ENCODE assay signal across 11 cellular contexts in the genomic region with DNA sequence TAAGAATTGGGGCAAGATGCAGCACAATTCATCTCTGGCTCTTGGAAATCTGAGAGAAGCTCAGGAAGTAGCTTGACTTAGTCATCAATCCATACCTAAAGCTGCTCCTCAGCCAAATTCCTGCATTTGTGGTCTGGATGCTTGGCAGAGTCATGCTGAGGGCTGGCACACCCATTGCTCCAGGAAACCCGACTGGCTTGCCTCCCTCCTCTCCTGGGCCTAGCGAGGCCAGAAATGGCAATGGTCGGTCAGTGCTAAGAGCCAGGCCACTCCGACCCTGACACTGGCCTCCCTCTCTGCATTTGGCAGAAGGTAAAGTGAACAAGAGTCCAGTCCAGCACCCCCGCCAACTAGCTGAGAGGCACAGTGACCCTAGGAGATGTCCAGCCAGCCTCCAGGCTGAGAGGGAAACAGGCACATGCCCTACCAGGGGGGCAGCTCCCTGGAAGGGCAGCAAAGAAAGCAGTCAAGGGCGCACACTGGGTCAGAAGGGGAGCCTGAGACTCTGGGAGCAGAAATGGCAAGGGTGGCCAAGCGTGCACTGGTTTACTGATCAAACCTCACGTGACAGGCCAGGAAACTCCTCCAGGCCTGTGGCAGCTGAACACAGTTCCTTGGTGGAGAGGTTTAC. TPM values are rescaled to one million over a fixed set of nuclear protein-coding genes. Genes with fewer than 3 reads are reported as not detected.
DNase-seq lines count a peak whose midpoint lies in the region; ATAC-seq and TF ChIP-seq lines count a peak whose summit lies in the region.
"Had no signal": no experiment of that assay in that cellular context is flagged by ENCODE, and none has a peak within 500 bp of the region (broad histone marks: within the 10 kb centered on the region; RNA-seq: fewer than 3 reads in every experiment).

No MANE protein-coding gene starts in this region.

- no peak for TF ChIP-seq RAD21 in IMR-90 (IDR thresholded peaks at IDR 0.05; ENCODE audit: low read length)

- H2AFZ ChIP-seq in IMR-90 (replicated peaks; ENCODE audit: low read length, poor library complexity): peak overlapping the region; percentile 29
- H2AFZ ChIP-seq in mesenchymal stem cell (ENCODE audit: low read depth, low read length): no peak overlapping the region

- H3K36me3 ChIP-seq in IMR-90 (ENCODE audit: control insufficient read depth, insufficient read depth, low read length) (peaks cover 79% of the 10 kb centered on the region), mesenchymal stem cell (ENCODE audit: control insufficient read depth in 1 of 2, insufficient read depth in 2 of 2, low read depth in 1 of 2, low read length in 2 of 2) (peaks cover 75 to 97% of the 10 kb centered on the region in 2 experiments), H7 (replicated peaks; ENCODE audit: control insufficient read depth, insufficient read depth, low read length) (peaks cover 30% of the 10 kb centered on the region)

- no peak overlapping the region for H4K5ac ChIP-seq in IMR-90 (ENCODE audit: low read depth, low read length)

- 0 out of 2 replicates have a peak overlapping the region, but pooled peaks have one; percentile 2 for H3K56ac ChIP-seq in IMR-90 (ENCODE audit: extremely low read depth, insufficient read depth, low read length)

- POLR2A ChIA-PET in IMR-90 (lab: Charles Lee; ENCODE audit: unreplicated experiment): interaction anchor here (0.6 to 2.8 kb wide), 3 partner anchors 10 to 183 kb away, joined by 8 to 11 read pairs (median 9); a partner anchor contains a TSS

- dilution Hi-C loops in IMR-90 (cut with HindIII; ENCODE audit: low sequenced_read_pairs, unreplicated experiment): no loop called here

- H4K91ac ChIP-seq in IMR-90 (ENCODE audit: insufficient read depth, low read depth, low read length) (peak overlapping the region; percentile 38; the same call in 1 of the 2 replicates), mesenchymal stem cell (ENCODE audit: low read length) (peak overlapping the region; percentile 88)

- peak overlapping the region; percentile 67 for H3K27ac ChIP-seq in IMR-90 (ENCODE audit: insufficient read depth, low read length)
- peak overlapping the region; percentile 91 for H3K27ac ChIP-seq in mesenchymal stem cell (ENCODE audit: low read length, poor library complexity, severe bottlenecking)

- TF ChIP-seq CTCF in IMR-90 (conservative IDR thresholded peaks at IDR 0.05; ENCODE audit: low read depth, low read length) (no peak), choroid plexus epithelial cell (conservative IDR thresholded peaks at IDR 0.05; ENCODE audit: low read depth, low read length) (no peak)

- DNase-seq in AG08396 (ENCODE audit: low spot score) (peak; percentile 81), IMR-90 (peak; percentile 90), choroid plexus epithelial cell (ENCODE audit: low read depth) (peak; percentile 83), mesenchymal stem cell (peak; percentile 58), NCI-H2081 treated with DMSO at 0.1 percent for 48 hours (lab: John Stamatoyannopoulos, UW) (no peak), H7 (no peak), Ammon's horn (ENCODE audit: low spot score) (no peak)
- no peak for DNase-seq in activated CD4-positive, CD25-positive, alpha-beta regulatory T cell (lab: John Stamatoyannopoulos, UW)
- DNase-seq: DMS 273 treated with DMSO at 0.1 percent for 48 hours; stimulated activated CD8-positive, alpha-beta memory T cell treated with anti-CD3 and anti-CD28 coated beads, Interleukin-4, amount 100 ng/mL, for 48 hours had no signal

- H3K9me3 ChIP-seq in IMR-90 (ENCODE audit: control insufficient read depth, insufficient read depth, low read length) (no peaks in the 10 kb centered on the region), mesenchymal stem cell (ENCODE audit: control insufficient read depth, low read length) (no peaks in the 10 kb centered on the region)

- H3K14ac ChIP-seq in IMR-90 (replicated peaks; ENCODE audit: low read depth, low read length) (peak overlapping the region; percentile 86; the same call in 1 of the 2 replicates), mesenchymal stem cell (ENCODE audit: low read length in 2 of 2) (peak overlapping the region in 1 of 2 experiments; percentile 3)

- H3K4me1 ChIP-seq in IMR-90 (ENCODE audit: control insufficient read depth, insufficient read depth, low read length) (peaks cover 16% of the 10 kb centered on the region), mesenchymal stem cell (ENCODE audit: control insufficient read depth, insufficient read depth, low read depth, low read length) (peaks cover 16% of the 10 kb centered on the region)

- TF ChIP-seq POLR2A in IMR-90 (IDR thresholded peaks at IDR 0.05; ENCODE audit: low read depth, low read length): no peak

- H3K23ac ChIP-seq in IMR-90 (ENCODE audit: low read depth, low read length) (no peak overlapping the region), mesenchymal stem cell (ENCODE audit: low read length in 2 of 2) (no peak overlapping the region)

- 0 out of 2 replicates have a peak overlapping the region, but pooled peaks have one; percentile 7 for H3K9ac ChIP-seq in IMR-90 (ENCODE audit: low read depth, low read length)
- H3K9ac ChIP-seq in mesenchymal stem cell (ENCODE audit: low read length): peak overlapping the region; percentile 67

- H3K4me3 ChIP-seq in IMR-90 (ENCODE audit: insufficient read depth, low read depth, low read length) (no peak overlapping the region), choroid plexus epithelial cell (ENCODE audit: low read depth, low read length) (no peak overlapping the region), mesenchymal stem cell (ENCODE audit: insufficient read depth in 1 of 2, low read depth in 1 of 2, low read length in 2 of 2) (no peak overlapping the region), H7 (ENCODE audit: insufficient read depth, low read depth, low read length) (no peak overlapping the region)

- H3K4ac ChIP-seq in IMR-90 (ENCODE audit: low read depth, low read length): peak overlapping the region; percentile 88
- peak overlapping the region in 1 of 2 experiments; percentile 66 for H3K4ac ChIP-seq in mesenchymal stem cell (ENCODE audit: low read depth in 1 of 2, low read length in 2 of 2)

- no peak overlapping the region for H2BK12ac ChIP-seq in mesenchymal stem cell (ENCODE audit: low read length in 2 of 2)

- WGBS in IMR-90 (ENCODE audit: extremely low coverage in 2 of 2, insufficient read length in 1 of 2), 2 experiments: 83% methylated on average over 5 of the region's 8 CpGs; no CpG with 5 or more reads in 1 of the 2 experiments
- 77% methylated on average over 8 of the region's 8 CpGs for WGBS in mesenchymal stem cell

- peaks cover 11 to 59% of the 10 kb centered on the region in 2 experiments for H3K79me1 ChIP-seq in IMR-90 (ENCODE audit: low read depth in 1 of 2, low read length in 2 of 2)
- peaks cover 21% of the 10 kb centered on the region for H3K79me1 ChIP-seq in mesenchymal stem cell (replicated peaks; ENCODE audit: low read length, poor library complexity, severe bottlenecking)

- BruUV-seq in IMR-90 (replicated peaks; lab: Mats Ljungman, UMichigan): TSS peak; percentile 84

- intact Hi-C loops in IMR-90 (cut with micrococcal nuclease): loop anchor here (2.0 kb wide), 1 partner anchor 543 kb away; no protein-coding TSS in a partner anchor

- in situ Hi-C loops in IMR-90 (cut with MboI; ENCODE audit: low sequenced_read_pairs): loop anchor here (25.0 kb wide), 1 partner anchor 810 kb away; no protein-coding TSS in a partner anchor

- H4K20me1 ChIP-seq in IMR-90 (ENCODE audit: insufficient read depth, low read length): peaks cover 13% of the 10 kb centered on the region

- peak overlapping the region; percentile 51 for H2BK20ac ChIP-seq in IMR-90 (ENCODE audit: low read depth, low read length)

- H2BK120ac ChIP-seq in IMR-90 (ENCODE audit: low read depth, low read length) (peak overlapping the region; percentile 57), mesenchymal stem cell (ENCODE audit: low read depth, low read length) (no peak overlapping the region)

- H2BK5ac ChIP-seq in IMR-90 (ENCODE audit: low read depth, low read length, poor library complexity, severe bottlenecking) (peak overlapping the region; percentile 79), mesenchymal stem cell (ENCODE audit: low read depth, low read length, poor library complexity, severe bottlenecking) (peak overlapping the region; percentile 67)

- ATAC-seq in IMR-90 (ENCODE audit: low read depth): peak; percentile 79

- H2BK15ac ChIP-seq in IMR-90 (ENCODE audit: low read depth, low read length) (no peak overlapping the region), mesenchymal stem cell (ENCODE audit: low read depth, poor library complexity, severe bottlenecking) (no peak overlapping the region)

- H2AK5ac ChIP-seq in IMR-90 (ENCODE audit: low read depth, low read length) (peak overlapping the region; percentile 75; the same call in 1 of the 2 replicates), mesenchymal stem cell (ENCODE audit: low read length, severe bottlenecking) (peak overlapping the region; percentile 69)

- H3K18ac ChIP-seq in IMR-90 (ENCODE audit: low read depth, low read length) (no peak overlapping the region), mesenchymal stem cell (ENCODE audit: low read depth in 1 of 2, low read length in 2 of 2) (no peak overlapping the region)

- H3K27me3 ChIP-seq in IMR-90 (ENCODE audit: control insufficient read depth, insufficient read depth, low read length) (no peaks in the 10 kb centered on the region), mesenchymal stem cell (ENCODE audit: control insufficient read depth in 1 of 2, insufficient read depth in 1 of 2, low read length in 2 of 2) (no peaks in the 10 kb centered on the region), H7 (ENCODE audit: control insufficient read depth, insufficient read depth, low read length) (no peaks in the 10 kb centered on the region)

- CTCF ChIA-PET in IMR-90 (lab: Yijun Ruan, JAX): interaction anchor here (0.8 to 1.7 kb wide), 3 partner anchors 69 to 454 kb away, joined by 3 to 4 read pairs (median 3); a partner anchor contains a TSS

- H3K4me2 ChIP-seq in IMR-90 (ENCODE audit: low read depth, low read length) (no peak overlapping the region), mesenchymal stem cell (ENCODE audit: low read length, poor library complexity, severe bottlenecking) (no peak overlapping the region)

- peaks cover 12% of the 10 kb centered on the region; the same call in 1 of the 2 replicates for H3K9me1 ChIP-seq in IMR-90 (ENCODE audit: insufficient read depth, low read length)

- H2AK9ac ChIP-seq in IMR-90 (replicated peaks; ENCODE audit: low read depth, low read length, poor library complexity): peak overlapping the region; percentile 59

- H4K8ac ChIP-seq in IMR-90 (ENCODE audit: low read depth in 2 of 2, low read length in 2 of 2): peak overlapping the region in 1 of 2 experiments; percentile 68; a peak in 2 of 4 replicates
- H4K8ac ChIP-seq in mesenchymal stem cell (ENCODE audit: low read length): peak overlapping the region; percentile 70

RNA-seq across cellular contexts. Expression of a gene that starts 10.0 kb away (rescaled TPM):
- total RNA-seq in IMR-90 (2012; rRNA removed): 58.3 and 66.7 TPM in 2 replicates
- polyA plus RNA-seq in IMR-90 (2012; rRNA removed): 72.0 and 77.8 TPM in 2 replicates
- 70.5 and 80.8 TPM in 2 replicates for polyA plus RNA-seq in IMR-90 (2012; cell fraction: cytosol; rRNA removed)
- 33.1 and 46.5 TPM in 2 replicates for polyA plus RNA-seq in IMR-90 (2012; cell fraction: nucleus; rRNA removed; ENCODE audit: low replicate concordance)
- 67.8 TPM for polyA plus RNA-seq in mesenchymal stem cell (2013, experiment 1 of 2)
- 67.2 TPM for polyA plus RNA-seq in mesenchymal stem cell (2013, experiment 2 of 2)
- total RNA-seq in H7 (2014; rRNA removed; shearing (Covaris generic)): 115 and 130 TPM in 2 replicates

RNA-seq across cellular contexts. Expression of a gene that starts 11.8 kb away (rescaled TPM):
- total RNA-seq in IMR-90 (2012; rRNA removed): 45.3 and 49.1 TPM in 2 replicates
- 62.9 and 75.9 TPM in 2 replicates for polyA plus RNA-seq in IMR-90 (2012; rRNA removed)
- 34.5 and 53.3 TPM in 2 replicates for polyA plus RNA-seq in IMR-90 (2012; cell fraction: cytosol; rRNA removed)
- polyA plus RNA-seq in IMR-90 (2012; cell fraction: nucleus; rRNA removed; ENCODE audit: low replicate concordance): 93.6 and 106 TPM in 2 replicates
- 49.4 TPM for polyA plus RNA-seq in mesenchymal stem cell (2013, experiment 1 of 2)
- 49.9 TPM for polyA plus RNA-seq in mesenchymal stem cell (2013, experiment 2 of 2)
- 19.3 and 21.3 TPM in 2 replicates for total RNA-seq in H7 (2014; rRNA removed; shearing (Covaris generic))

RNA-seq across cellular contexts. Expression of a gene that starts 12.1 kb away (rescaled TPM):
- 25.5 and 37.8 TPM in 2 replicates for total RNA-seq in IMR-90 (2012; rRNA removed)
- polyA plus RNA-seq in IMR-90 (2012; rRNA removed): 40.0 and 46.3 TPM in 2 replicates
- 30.3 and 41.1 TPM in 2 replicates for polyA plus RNA-seq in IMR-90 (2012; cell fraction: cytosol; rRNA removed)
- polyA plus RNA-seq in IMR-90 (2012; cell fraction: nucleus; rRNA removed; ENCODE audit: low replicate concordance): 84.5 and 162 TPM in 2 replicates
- 71.7 TPM for polyA plus RNA-seq in mesenchymal stem cell (2013, experiment 1 of 2)
- 73.0 TPM for polyA plus RNA-seq in mesenchymal stem cell (2013, experiment 2 of 2)
- total RNA-seq in H7 (2014; rRNA removed; shearing (Covaris generic)): 13.7 and 19.0 TPM in 2 replicates

RNA-seq across cellular contexts. Expression of a gene that starts 17.6 kb away (rescaled TPM):
- total RNA-seq in IMR-90 (2012; rRNA removed): not detected in 2 replicates
- polyA plus RNA-seq in IMR-90 (2012; rRNA removed): not detected in 2 replicates
- not detected in 2 replicates for polyA plus RNA-seq in IMR-90 (2012; cell fraction: cytosol; rRNA removed)
- polyA plus RNA-seq in IMR-90 (2012; cell fraction: nucleus; rRNA removed; ENCODE audit: low replicate concordance): not detected in 2 replicates
- polyA plus RNA-seq in mesenchymal stem cell (2013, experiment 1 of 2): not detected
- polyA plus RNA-seq in mesenchymal stem cell (2013, experiment 2 of 2): not detected
- total RNA-seq in H7 (2014; rRNA removed; shearing (Covaris generic)): not detected in 2 replicates
- total RNA-seq: NCI-H460 had no signal

RNA-seq across cellular contexts. Expression of a gene that starts 22.7 kb away (rescaled TPM):
- total RNA-seq in IMR-90 (2012; rRNA removed): under 0.01 and 0.18 TPM in 2 replicates
- polyA plus RNA-seq in IMR-90 (2012; rRNA removed): 0.89 and 1.0 TPM in 2 replicates
- polyA plus RNA-seq in IMR-90 (2012; cell fraction: cytosol; rRNA removed): 0.90 and 1.4 TPM in 2 replicates
- polyA plus RNA-seq in IMR-90 (2012; cell fraction: nucleus; rRNA removed; ENCODE audit: low replicate concordance): 3.0 and 4.8 TPM in 2 replicates
- 0.76 TPM for polyA plus RNA-seq in mesenchymal stem cell (2013, experiment 1 of 2)
- polyA plus RNA-seq in mesenchymal stem cell (2013, experiment 2 of 2): 0.58 TPM
- 0.04 and 0.14 TPM in 2 replicates for total RNA-seq in H7 (2014; rRNA removed; shearing (Covaris generic))

Comparison
In these comparisons a context has a peak if more than half of its experiments do, and no peak if none do; other contexts are left out.
1. DNase-seq: peak in AG08396 (single experiment), IMR-90 (single experiment), choroid plexus epithelial cell (single experiment) and mesenchymal stem cell (single experiment); none in activated CD4-positive, CD25-positive, alpha-beta regulatory T cell (0 of 4), NCI-H2081 treated with DMSO at 0.1 percent for 48 hours (single experiment), H7 (single experiment) and Ammon's horn (single experiment).